Comparison of ENCODE assay signal across 1 cellular context in the genomic region with DNA sequence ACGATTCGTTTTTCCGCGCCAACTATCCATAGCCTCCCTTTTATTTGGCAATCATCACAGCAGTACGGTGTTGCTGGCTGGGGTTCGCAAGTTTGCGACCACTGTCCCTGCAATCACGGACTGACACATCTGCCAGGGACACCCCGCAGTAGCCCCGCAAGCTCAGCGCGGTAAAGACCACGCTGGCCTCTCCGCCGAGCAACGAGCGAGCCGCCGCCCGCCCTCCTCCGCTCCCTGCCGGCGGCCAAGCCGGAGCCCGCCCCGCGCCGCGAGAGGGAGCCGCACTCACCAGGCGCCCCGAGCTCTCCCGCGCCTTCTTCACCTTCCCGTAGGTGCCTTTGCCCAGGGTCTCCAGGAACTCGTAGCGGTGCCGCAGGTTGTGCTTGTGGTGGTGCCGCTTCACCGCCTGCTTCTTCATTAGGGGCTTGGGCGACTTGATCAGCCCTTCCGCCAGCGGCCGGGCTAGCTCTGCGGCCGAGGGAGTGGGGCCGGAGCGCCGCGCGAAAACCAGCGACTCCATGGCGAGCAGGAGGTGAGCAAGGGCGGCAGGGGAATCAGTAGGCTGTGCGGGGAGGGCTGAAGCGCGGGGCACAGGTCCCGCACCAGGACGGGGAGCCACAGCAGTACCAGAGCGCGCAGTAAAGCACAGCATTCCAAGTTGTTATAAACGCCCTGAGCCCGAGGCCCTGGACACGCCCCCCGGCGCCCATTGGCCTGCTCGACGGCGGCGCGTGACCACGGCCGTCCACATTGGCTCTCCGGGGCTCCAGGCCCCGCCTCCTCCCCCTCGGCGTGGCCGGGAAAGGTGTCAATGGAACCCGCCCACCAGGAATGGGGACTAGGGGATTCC.
TF ChIP-seq lines count a peak whose summit lies in the region.

A gene (minus strand): TSS at position 637 of the 850 bp plus-strand sequence. CDS start 117 bp downstream, at position 520.

TF ChIP-seq in HepG2, 621 proteins besides CTCF, POLR2A, EP300 and RAD21 (continued from another document and continues in another):
- TF ChIP-seq, protein P1, sequence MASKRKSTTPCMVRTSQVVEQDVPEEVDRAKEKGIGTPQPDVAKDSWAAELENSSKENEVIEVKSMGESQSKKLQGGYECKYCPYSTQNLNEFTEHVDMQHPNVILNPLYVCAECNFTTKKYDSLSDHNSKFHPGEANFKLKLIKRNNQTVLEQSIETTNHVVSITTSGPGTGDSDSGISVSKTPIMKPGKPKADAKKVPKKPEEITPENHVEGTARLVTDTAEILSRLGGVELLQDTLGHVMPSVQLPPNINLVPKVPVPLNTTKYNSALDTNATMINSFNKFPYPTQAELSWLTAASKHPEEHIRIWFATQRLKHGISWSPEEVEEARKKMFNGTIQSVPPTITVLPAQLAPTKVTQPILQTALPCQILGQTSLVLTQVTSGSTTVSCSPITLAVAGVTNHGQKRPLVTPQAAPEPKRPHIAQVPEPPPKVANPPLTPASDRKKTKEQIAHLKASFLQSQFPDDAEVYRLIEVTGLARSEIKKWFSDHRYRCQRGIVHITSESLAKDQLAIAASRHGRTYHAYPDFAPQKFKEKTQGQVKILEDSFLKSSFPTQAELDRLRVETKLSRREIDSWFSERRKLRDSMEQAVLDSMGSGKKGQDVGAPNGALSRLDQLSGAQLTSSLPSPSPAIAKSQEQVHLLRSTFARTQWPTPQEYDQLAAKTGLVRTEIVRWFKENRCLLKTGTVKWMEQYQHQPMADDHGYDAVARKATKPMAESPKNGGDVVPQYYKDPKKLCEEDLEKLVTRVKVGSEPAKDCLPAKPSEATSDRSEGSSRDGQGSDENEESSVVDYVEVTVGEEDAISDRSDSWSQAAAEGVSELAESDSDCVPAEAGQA (IDR thresholded peaks at IDR 0.05; ENCODE audit: low read depth): no peak
- TF ChIP-seq, protein P1 (CRISPR knock-in tag; IDR thresholded peaks at IDR 0.05; ENCODE audit: borderline replicate concordance): no peak
- TF ChIP-seq SP140L (CRISPR knock-in tag; IDR thresholded peaks at IDR 0.05; ENCODE audit: borderline replicate concordance): no peak
- TF ChIP-seq TBX3 (IDR thresholded peaks at IDR 0.05; ENCODE audit: borderline replicate concordance): peak; percentile 64; the same call in 1 of the 2 replicates
- no peak for TF ChIP-seq CC2D1A (CRISPR knock-in tag; IDR thresholded peaks at IDR 0.05)
- no peak for TF ChIP-seq BRCA1 (CRISPR knock-in tag; IDR thresholded peaks at IDR 0.05)
- no peak for TF ChIP-seq FOXP1 (IDR thresholded peaks at IDR 0.05)
- no peak for TF ChIP-seq FOXP1 (CRISPR knock-in tag; IDR thresholded peaks at IDR 0.05)
- TF ChIP-seq, protein P2, sequence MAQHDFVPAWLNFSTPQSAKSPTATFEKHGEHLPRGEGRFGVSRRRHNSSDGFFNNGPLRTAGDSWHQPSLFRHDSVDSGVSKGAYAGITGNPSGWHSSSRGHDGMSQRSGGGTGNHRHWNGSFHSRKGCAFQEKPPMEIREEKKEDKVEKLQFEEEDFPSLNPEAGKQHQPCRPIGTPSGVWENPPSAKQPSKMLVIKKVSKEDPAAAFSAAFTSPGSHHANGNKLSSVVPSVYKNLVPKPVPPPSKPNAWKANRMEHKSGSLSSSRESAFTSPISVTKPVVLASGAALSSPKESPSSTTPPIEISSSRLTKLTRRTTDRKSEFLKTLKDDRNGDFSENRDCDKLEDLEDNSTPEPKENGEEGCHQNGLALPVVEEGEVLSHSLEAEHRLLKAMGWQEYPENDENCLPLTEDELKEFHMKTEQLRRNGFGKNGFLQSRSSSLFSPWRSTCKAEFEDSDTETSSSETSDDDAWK (CRISPR knock-in tag; IDR thresholded peaks at IDR 0.05): no peak
- TF ChIP-seq ZNF12 (CRISPR knock-in tag; IDR thresholded peaks at IDR 0.05): no peak
- no peak for TF ChIP-seq MAFG (CRISPR knock-in tag; IDR thresholded peaks at IDR 0.05)
- TF ChIP-seq TEAD3 (CRISPR knock-in tag; optimal IDR thresholded peaks at IDR 0.05; ENCODE audit: borderline replicate concordance): peak; percentile 39
- TF ChIP-seq FLYWCH1 (CRISPR knock-in tag; IDR thresholded peaks at IDR 0.05): no peak
- peak; percentile 55 for TF ChIP-seq POLR2G (IDR thresholded peaks at IDR 0.05; ENCODE audit: low read depth, low read length)
- TF ChIP-seq, protein P3, sequence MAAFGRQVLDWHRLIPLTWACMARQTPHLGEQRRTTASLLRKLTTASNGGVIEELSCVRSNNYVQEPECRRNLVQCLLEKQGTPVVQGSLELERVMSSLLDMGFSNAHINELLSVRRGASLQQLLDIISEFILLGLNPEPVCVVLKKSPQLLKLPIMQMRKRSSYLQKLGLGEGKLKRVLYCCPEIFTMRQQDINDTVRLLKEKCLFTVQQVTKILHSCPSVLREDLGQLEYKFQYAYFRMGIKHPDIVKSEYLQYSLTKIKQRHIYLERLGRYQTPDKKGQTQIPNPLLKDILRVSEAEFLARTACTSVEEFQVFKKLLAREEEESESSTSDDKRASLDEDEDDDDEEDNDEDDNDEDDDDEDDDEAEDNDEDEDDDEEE (CRISPR knock-in tag; IDR thresholded peaks at IDR 0.05): no peak
- TF ChIP-seq POGZ (CRISPR knock-in tag; IDR thresholded peaks at IDR 0.05): peak; percentile 67
- TF ChIP-seq, protein P4, sequence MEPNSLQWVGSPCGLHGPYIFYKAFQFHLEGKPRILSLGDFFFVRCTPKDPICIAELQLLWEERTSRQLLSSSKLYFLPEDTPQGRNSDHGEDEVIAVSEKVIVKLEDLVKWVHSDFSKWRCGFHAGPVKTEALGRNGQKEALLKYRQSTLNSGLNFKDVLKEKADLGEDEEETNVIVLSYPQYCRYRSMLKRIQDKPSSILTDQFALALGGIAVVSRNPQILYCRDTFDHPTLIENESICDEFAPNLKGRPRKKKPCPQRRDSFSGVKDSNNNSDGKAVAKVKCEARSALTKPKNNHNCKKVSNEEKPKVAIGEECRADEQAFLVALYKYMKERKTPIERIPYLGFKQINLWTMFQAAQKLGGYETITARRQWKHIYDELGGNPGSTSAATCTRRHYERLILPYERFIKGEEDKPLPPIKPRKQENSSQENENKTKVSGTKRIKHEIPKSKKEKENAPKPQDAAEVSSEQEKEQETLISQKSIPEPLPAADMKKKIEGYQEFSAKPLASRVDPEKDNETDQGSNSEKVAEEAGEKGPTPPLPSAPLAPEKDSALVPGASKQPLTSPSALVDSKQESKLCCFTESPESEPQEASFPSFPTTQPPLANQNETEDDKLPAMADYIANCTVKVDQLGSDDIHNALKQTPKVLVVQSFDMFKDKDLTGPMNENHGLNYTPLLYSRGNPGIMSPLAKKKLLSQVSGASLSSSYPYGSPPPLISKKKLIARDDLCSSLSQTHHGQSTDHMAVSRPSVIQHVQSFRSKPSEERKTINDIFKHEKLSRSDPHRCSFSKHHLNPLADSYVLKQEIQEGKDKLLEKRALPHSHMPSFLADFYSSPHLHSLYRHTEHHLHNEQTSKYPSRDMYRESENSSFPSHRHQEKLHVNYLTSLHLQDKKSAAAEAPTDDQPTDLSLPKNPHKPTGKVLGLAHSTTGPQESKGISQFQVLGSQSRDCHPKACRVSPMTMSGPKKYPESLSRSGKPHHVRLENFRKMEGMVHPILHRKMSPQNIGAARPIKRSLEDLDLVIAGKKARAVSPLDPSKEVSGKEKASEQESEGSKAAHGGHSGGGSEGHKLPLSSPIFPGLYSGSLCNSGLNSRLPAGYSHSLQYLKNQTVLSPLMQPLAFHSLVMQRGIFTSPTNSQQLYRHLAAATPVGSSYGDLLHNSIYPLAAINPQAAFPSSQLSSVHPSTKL (CRISPR knock-in tag; IDR thresholded peaks at IDR 0.05): no peak; the same call in 1 of the 2 replicates
- TF ChIP-seq, protein P5, sequence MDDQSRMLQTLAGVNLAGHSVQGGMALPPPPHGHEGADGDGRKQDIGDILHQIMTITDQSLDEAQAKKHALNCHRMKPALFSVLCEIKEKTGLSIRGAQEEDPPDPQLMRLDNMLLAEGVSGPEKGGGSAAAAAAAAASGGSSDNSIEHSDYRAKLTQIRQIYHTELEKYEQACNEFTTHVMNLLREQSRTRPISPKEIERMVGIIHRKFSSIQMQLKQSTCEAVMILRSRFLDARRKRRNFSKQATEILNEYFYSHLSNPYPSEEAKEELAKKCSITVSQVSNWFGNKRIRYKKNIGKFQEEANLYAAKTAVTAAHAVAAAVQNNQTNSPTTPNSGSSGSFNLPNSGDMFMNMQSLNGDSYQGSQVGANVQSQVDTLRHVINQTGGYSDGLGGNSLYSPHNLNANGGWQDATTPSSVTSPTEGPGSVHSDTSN (CRISPR knock-in tag; IDR thresholded peaks at IDR 0.05; ENCODE audit: borderline replicate concordance): no peak
- TF ChIP-seq, protein P6, sequence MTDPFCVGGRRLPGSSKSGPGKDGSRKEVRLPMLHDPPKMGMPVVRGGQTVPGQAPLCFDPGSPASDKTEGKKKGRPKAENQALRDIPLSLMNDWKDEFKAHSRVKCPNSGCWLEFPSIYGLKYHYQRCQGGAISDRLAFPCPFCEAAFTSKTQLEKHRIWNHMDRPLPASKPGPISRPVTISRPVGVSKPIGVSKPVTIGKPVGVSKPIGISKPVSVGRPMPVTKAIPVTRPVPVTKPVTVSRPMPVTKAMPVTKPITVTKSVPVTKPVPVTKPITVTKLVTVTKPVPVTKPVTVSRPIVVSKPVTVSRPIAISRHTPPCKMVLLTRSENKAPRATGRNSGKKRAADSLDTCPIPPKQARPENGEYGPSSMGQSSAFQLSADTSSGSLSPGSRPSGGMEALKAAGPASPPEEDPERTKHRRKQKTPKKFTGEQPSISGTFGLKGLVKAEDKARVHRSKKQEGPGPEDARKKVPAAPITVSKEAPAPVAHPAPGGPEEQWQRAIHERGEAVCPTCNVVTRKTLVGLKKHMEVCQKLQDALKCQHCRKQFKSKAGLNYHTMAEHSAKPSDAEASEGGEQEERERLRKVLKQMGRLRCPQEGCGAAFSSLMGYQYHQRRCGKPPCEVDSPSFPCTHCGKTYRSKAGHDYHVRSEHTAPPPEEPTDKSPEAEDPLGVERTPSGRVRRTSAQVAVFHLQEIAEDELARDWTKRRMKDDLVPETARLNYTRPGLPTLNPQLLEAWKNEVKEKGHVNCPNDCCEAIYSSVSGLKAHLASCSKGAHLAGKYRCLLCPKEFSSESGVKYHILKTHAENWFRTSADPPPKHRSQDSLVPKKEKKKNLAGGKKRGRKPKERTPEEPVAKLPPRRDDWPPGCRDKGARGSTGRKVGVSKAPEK (CRISPR knock-in tag; IDR thresholded peaks at IDR 0.05; ENCODE audit: borderline replicate concordance): no peak
- TF ChIP-seq, protein P7, sequence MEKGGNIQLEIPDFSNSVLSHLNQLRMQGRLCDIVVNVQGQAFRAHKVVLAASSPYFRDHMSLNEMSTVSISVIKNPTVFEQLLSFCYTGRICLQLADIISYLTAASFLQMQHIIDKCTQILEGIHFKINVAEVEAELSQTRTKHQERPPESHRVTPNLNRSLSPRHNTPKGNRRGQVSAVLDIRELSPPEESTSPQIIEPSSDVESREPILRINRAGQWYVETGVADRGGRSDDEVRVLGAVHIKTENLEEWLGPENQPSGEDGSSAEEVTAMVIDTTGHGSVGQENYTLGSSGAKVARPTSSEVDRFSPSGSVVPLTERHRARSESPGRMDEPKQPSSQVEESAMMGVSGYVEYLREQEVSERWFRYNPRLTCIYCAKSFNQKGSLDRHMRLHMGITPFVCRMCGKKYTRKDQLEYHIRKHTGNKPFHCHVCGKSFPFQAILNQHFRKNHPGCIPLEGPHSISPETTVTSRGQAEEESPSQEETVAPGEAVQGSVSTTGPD (CRISPR knock-in tag; IDR thresholded peaks at IDR 0.05): no peak
- no peak for TF ChIP-seq ZNF205 (CRISPR knock-in tag; IDR thresholded peaks at IDR 0.05)
- TF ChIP-seq HOXA3 (CRISPR knock-in tag; IDR thresholded peaks at IDR 0.05): 0 out of 2 replicates have a peak, but pooled peaks have one; percentile 14
- TF ChIP-seq ZNF354B (CRISPR knock-in tag; IDR thresholded peaks at IDR 0.05): no peak
- TF ChIP-seq, protein P8, sequence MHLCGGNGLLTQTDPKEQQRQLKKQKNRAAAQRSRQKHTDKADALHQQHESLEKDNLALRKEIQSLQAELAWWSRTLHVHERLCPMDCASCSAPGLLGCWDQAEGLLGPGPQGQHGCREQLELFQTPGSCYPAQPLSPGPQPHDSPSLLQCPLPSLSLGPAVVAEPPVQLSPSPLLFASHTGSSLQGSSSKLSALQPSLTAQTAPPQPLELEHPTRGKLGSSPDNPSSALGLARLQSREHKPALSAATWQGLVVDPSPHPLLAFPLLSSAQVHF (CRISPR knock-in tag; IDR thresholded peaks at IDR 0.05): 0 out of 2 replicates have a peak, but pooled peaks have one; percentile 18
- TF ChIP-seq, protein P9, sequence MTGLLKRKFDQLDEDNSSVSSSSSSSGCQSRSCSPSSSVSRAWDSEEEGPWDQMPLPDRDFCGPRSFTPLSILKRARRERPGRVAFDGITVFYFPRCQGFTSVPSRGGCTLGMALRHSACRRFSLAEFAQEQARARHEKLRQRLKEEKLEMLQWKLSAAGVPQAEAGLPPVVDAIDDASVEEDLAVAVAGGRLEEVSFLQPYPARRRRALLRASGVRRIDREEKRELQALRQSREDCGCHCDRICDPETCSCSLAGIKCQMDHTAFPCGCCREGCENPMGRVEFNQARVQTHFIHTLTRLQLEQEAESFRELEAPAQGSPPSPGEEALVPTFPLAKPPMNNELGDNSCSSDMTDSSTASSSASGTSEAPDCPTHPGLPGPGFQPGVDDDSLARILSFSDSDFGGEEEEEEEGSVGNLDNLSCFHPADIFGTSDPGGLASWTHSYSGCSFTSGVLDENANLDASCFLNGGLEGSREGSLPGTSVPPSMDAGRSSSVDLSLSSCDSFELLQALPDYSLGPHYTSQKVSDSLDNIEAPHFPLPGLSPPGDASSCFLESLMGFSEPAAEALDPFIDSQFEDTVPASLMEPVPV (CRISPR knock-in tag; IDR thresholded peaks at IDR 0.05): no peak
- TF ChIP-seq, protein P10, sequence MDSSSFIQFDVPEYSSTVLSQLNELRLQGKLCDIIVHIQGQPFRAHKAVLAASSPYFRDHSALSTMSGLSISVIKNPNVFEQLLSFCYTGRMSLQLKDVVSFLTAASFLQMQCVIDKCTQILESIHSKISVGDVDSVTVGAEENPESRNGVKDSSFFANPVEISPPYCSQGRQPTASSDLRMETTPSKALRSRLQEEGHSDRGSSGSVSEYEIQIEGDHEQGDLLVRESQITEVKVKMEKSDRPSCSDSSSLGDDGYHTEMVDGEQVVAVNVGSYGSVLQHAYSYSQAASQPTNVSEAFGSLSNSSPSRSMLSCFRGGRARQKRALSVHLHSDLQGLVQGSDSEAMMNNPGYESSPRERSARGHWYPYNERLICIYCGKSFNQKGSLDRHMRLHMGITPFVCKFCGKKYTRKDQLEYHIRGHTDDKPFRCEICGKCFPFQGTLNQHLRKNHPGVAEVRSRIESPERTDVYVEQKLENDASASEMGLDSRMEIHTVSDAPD (CRISPR knock-in tag; IDR thresholded peaks at IDR 0.05): no peak
- TF ChIP-seq PHF20 (CRISPR knock-in tag; IDR thresholded peaks at IDR 0.05): no peak
- TF ChIP-seq ZFX (CRISPR knock-in tag; IDR thresholded peaks at IDR 0.05; ENCODE audit: low read depth): peak; percentile 74
- peak; percentile 65 for TF ChIP-seq SAP130 (CRISPR knock-in tag; IDR thresholded peaks at IDR 0.05; ENCODE audit: low read depth)
